Comparison of ENCODE assay signal across 25 cellular contexts in genomic region chr13:113544896-113545295, GRCh38. TPM values are rescaled to one million over a fixed set of nuclear protein-coding genes. Genes with fewer than 3 reads are reported as not detected.
DNase-seq lines count a peak whose midpoint lies in the region; ATAC-seq and TF ChIP-seq lines count a peak whose summit lies in the region.
"Had no signal": no experiment of that assay in that cellular context is flagged by ENCODE, and none has a peak within 500 bp of the region (broad histone marks: within the 10 kb centered on the region; RNA-seq: fewer than 3 reads in every experiment).

No MANE protein-coding gene starts in this region.

- H3K9ac ChIP-seq in endodermal cell (ENCODE audit: extremely low read depth, low read length, poor library complexity, severe bottlenecking), result no peak overlapping the region

- H3K27ac ChIP-seq in endodermal cell (ENCODE audit: low read depth, low read length) (no peak overlapping the region), upper lobe of right lung (no peak overlapping the region)
- H3K27ac ChIP-seq: epithelial cell of prostate, psoas muscle had no signal

- H3K36me3 ChIP-seq in endodermal cell (ENCODE audit: control insufficient read depth, insufficient read depth, low read length), result peaks cover 24% of the 10 kb centered on the region
- peaks cover 14% of the 10 kb centered on the region for H3K36me3 ChIP-seq in upper lobe of right lung
- H3K36me3 ChIP-seq: breast epithelium had no signal

- 91 to 96% methylated on average over 4 to 10 of the region's 10 CpGs for WGBS in endodermal cell (ENCODE audit: insufficient coverage in 1 of 2, insufficient read length in 1 of 2), 2 experiments

- H3K4me1 Mint-ChIP-seq in activated naive CD8-positive, alpha-beta T cell treated with anti-CD3 and anti-CD28 coated beads, Interleukin-2, amount 10 ng/mL, durations not matched to agents 7 days and 5 days, result peaks cover 2% of the 10 kb centered on the region
- H3K4me1 Mint-ChIP-seq in activated naive CD8-positive, alpha-beta T cell treated with anti-CD3 and anti-CD28 coated beads, Interleukin-2, amount 50 U/mL, for 24 hours, result peaks cover 2% of the 10 kb centered on the region
- H3K4me1 Mint-ChIP-seq in endodermal cell (peaks cover 5% of the 10 kb centered on the region), nephron progenitor cell (peaks cover 87% of the 10 kb centered on the region)
- H3K4me1 Mint-ChIP-seq: IgD-negative memory B cell had no signal

- H3K4me3 Mint-ChIP-seq in activated naive CD8-positive, alpha-beta T cell treated with anti-CD3 and anti-CD28 coated beads, Interleukin-2, amount 10 ng/mL, durations not matched to agents 7 days and 5 days, result no peak overlapping the region
- H3K4me3 Mint-ChIP-seq in activated naive CD8-positive, alpha-beta T cell treated with anti-CD3 and anti-CD28 coated beads, Interleukin-2, amount 50 U/mL, for 24 hours, result no peak overlapping the region
- H3K4me3 Mint-ChIP-seq in endodermal cell (no peak overlapping the region), nephron progenitor cell (no peak overlapping the region)
- H3K4me3 Mint-ChIP-seq: activated CD4-positive, alpha-beta T cell treated with anti-CD3 and anti-CD28 coated beads, Interleukin-2, amount 10 ng/mL, durations not matched to agents 7 days and 5 days; IgD-negative memory B cell; natural killer cell treated with Interleukin-12 subunit alpha and Interleukin-12 subunit beta and Interleukin-15 and Interleukin-18, amount 100 ng/mL, for 72 hours; stimulated activated naive CD8-positive, alpha-beta T cell treated with anti-CD3 and anti-CD28 coated beads, Interleukin-15, amount 100 ng/mL, for 72 hours had no signal

- no peak overlapping the region for H3K27ac Mint-ChIP-seq in activated naive CD8-positive, alpha-beta T cell treated with anti-CD3 and anti-CD28 coated beads, Interleukin-2, amount 10 ng/mL, durations not matched to agents 7 days and 5 days
- no peak overlapping the region for H3K27ac Mint-ChIP-seq in activated naive CD8-positive, alpha-beta T cell treated with anti-CD3 and anti-CD28 coated beads, Interleukin-2, amount 50 U/mL, for 24 hours
- peak overlapping the region; percentile 61 for H3K27ac Mint-ChIP-seq in endodermal cell
- peak overlapping the region; percentile 51 for H3K27ac Mint-ChIP-seq in nephron progenitor cell
- H3K27ac Mint-ChIP-seq: activated CD4-positive, alpha-beta T cell treated with anti-CD3 and anti-CD28 coated beads, Interleukin-2, amount 10 ng/mL, durations not matched to agents 7 days and 5 days; IgD-negative memory B cell; natural killer cell treated with Interleukin-12 subunit alpha and Interleukin-12 subunit beta and Interleukin-15 and Interleukin-18, amount 100 ng/mL, for 72 hours had no signal

- peak; percentile 7 for DNase-seq in activated naive CD8-positive, alpha-beta T cell treated with anti-CD3 and anti-CD28 coated beads, Interleukin-2, amount 10 ng/mL, durations not matched to agents 7 days and 5 days
- no peak for DNase-seq in activated naive CD8-positive, alpha-beta T cell treated with anti-CD3 and anti-CD28 coated beads, Interleukin-2, amount 50 U/mL, for 24 hours
- DNase-seq in endodermal cell (no peak), nephron progenitor cell (no peak), upper lobe of right lung (peak; percentile 35), GM10266 (ENCODE audit: extremely low spot score) (no peak), NK-92 (lab: John Stamatoyannopoulos, UW; ENCODE audit: unreplicated experiment) (no peak), germinal center (ENCODE audit: low spot score) (no peak)
- DNase-seq: 8988T; activated CD4-positive, alpha-beta T cell treated with anti-CD3 and anti-CD28 coated beads, Interleukin-2, amount 10 ng/mL, durations not matched to agents 7 days and 5 days; Calu3; MG63; NCI-H1436 treated with DMSO at 0.1 percent for 48 hours; NCI-H524 treated with DMSO at 0.1 percent for 48 hours; psoas muscle; SIG-M5; stimulated activated CD4-positive, alpha-beta T cell treated with anti-CD3 and anti-CD28 coated beads, Interleukin-4, amount 100 ng/mL, for 24 hours; stimulated activated naive CD8-positive, alpha-beta T cell treated with anti-CD3 and anti-CD28 coated beads, Interleukin-15, amount 100 ng/mL, for 72 hours; upper lobe of left lung had no signal

- TF ChIP-seq CTCF in endodermal cell (conservative IDR thresholded peaks at IDR 0.05) (no peak), nephron progenitor cell (IDR thresholded peaks at IDR 0.05) (no peak), upper lobe of right lung (IDR thresholded peaks at IDR 0.05) (no peak), GM10266 (IDR thresholded peaks at IDR 0.05; ENCODE audit: control insufficient read depth, insufficient read depth, low read depth, missing control alignments) (no peak)

- H3K27me3 Mint-ChIP-seq in activated naive CD8-positive, alpha-beta T cell treated with anti-CD3 and anti-CD28 coated beads, Interleukin-2, amount 10 ng/mL, durations not matched to agents 7 days and 5 days, result no peaks in the 10 kb centered on the region
- H3K27me3 Mint-ChIP-seq in activated naive CD8-positive, alpha-beta T cell treated with anti-CD3 and anti-CD28 coated beads, Interleukin-2, amount 50 U/mL, for 24 hours, result no peaks in the 10 kb centered on the region
- no peaks in the 10 kb centered on the region for H3K27me3 Mint-ChIP-seq in endodermal cell (ENCODE audit: insufficient read depth)
- H3K27me3 Mint-ChIP-seq in nephron progenitor cell (ENCODE audit: low read depth, poor library complexity), result no peaks in the 10 kb centered on the region
- H3K27me3 Mint-ChIP-seq: activated CD4-positive, alpha-beta T cell treated with anti-CD3 and anti-CD28 coated beads, Interleukin-2, amount 10 ng/mL, durations not matched to agents 7 days and 5 days; IgD-negative memory B cell; natural killer cell treated with Interleukin-12 subunit alpha and Interleukin-12 subunit beta and Interleukin-15 and Interleukin-18, amount 100 ng/mL, for 72 hours; stimulated activated naive CD8-positive, alpha-beta T cell treated with anti-CD3 and anti-CD28 coated beads, Interleukin-15, amount 100 ng/mL, for 72 hours had no signal

- peaks cover 7% of the 10 kb centered on the region for H3K9me3 Mint-ChIP-seq in activated naive CD8-positive, alpha-beta T cell treated with anti-CD3 and anti-CD28 coated beads, Interleukin-2, amount 10 ng/mL, durations not matched to agents 7 days and 5 days
- H3K9me3 Mint-ChIP-seq in activated naive CD8-positive, alpha-beta T cell treated with anti-CD3 and anti-CD28 coated beads, Interleukin-2, amount 50 U/mL, for 24 hours, result no peaks in the 10 kb centered on the region
- H3K9me3 Mint-ChIP-seq in endodermal cell (no peaks in the 10 kb centered on the region), nephron progenitor cell (peaks cover 23% of the 10 kb centered on the region)
- H3K9me3 Mint-ChIP-seq: natural killer cell treated with Interleukin-12 subunit alpha and Interleukin-12 subunit beta and Interleukin-15 and Interleukin-18, amount 100 ng/mL, for 72 hours; stimulated activated naive CD8-positive, alpha-beta T cell treated with anti-CD3 and anti-CD28 coated beads, Interleukin-15, amount 100 ng/mL, for 72 hours had no signal

- H3K4me3 ChIP-seq in endodermal cell (ENCODE audit: low read length) (no peak overlapping the region), upper lobe of right lung (no peak overlapping the region)
- H3K4me3 ChIP-seq: HAP-1, MG63, psoas muscle, smooth muscle cell, upper lobe of left lung had no signal

- intact Hi-C loops in upper lobe of right lung (cut with DNase I), result no loop called here

- H3K9me3 ChIP-seq in endodermal cell (ENCODE audit: control insufficient read depth, low read length), result no peaks in the 10 kb centered on the region
- no peaks in the 10 kb centered on the region for H3K9me3 ChIP-seq in upper lobe of right lung
- H3K9me3 ChIP-seq: breast epithelium, HAP-1, MG63, psoas muscle had no signal

- ATAC-seq in activated naive CD8-positive, alpha-beta T cell treated with anti-CD3 and anti-CD28 coated beads, Interleukin-2, amount 10 ng/mL, durations not matched to agents 7 days and 5 days (ENCODE audit: low read depth), result no peak
- no peak for ATAC-seq in activated naive CD8-positive, alpha-beta T cell treated with anti-CD3 and anti-CD28 coated beads, Interleukin-2, amount 50 U/mL, for 24 hours
- no peak for ATAC-seq in upper lobe of right lung
- ATAC-seq: natural killer cell treated with Interleukin-12 subunit alpha and Interleukin-12 subunit beta and Interleukin-15 and Interleukin-18, amount 100 ng/mL, for 72 hours; stimulated activated naive CD8-positive, alpha-beta T cell treated with anti-CD3 and anti-CD28 coated beads, Interleukin-15, amount 100 ng/mL, for 72 hours had no signal

- no peaks in the 10 kb centered on the region for H3K27me3 ChIP-seq in endodermal cell (ENCODE audit: control insufficient read depth, insufficient read depth, low read length, poor library complexity, severe bottlenecking)
- no peaks in the 10 kb centered on the region for H3K27me3 ChIP-seq in upper lobe of right lung
- H3K27me3 ChIP-seq: breast epithelium, MG63, upper lobe of left lung had no signal

- POLR2A ChIA-PET in activated naive CD8-positive, alpha-beta T cell treated with anti-CD3 and anti-CD28 coated beads, Interleukin-2, amount 10 ng/mL, durations not matched to agents 7 days and 5 days (lab: Charles Lee), result no interaction called here

- peaks cover 21% of the 10 kb centered on the region for H3K36me3 Mint-ChIP-seq in activated naive CD8-positive, alpha-beta T cell treated with anti-CD3 and anti-CD28 coated beads, Interleukin-2, amount 10 ng/mL, durations not matched to agents 7 days and 5 days
- peaks cover 10% of the 10 kb centered on the region for H3K36me3 Mint-ChIP-seq in activated naive CD8-positive, alpha-beta T cell treated with anti-CD3 and anti-CD28 coated beads, Interleukin-2, amount 50 U/mL, for 24 hours (ENCODE audit: low read depth)
- peaks cover 44% of the 10 kb centered on the region for H3K36me3 Mint-ChIP-seq in endodermal cell (ENCODE audit: low read depth)
- peaks cover 42% of the 10 kb centered on the region for H3K36me3 Mint-ChIP-seq in nephron progenitor cell (ENCODE audit: low read depth)

- H3K4me1 ChIP-seq in endodermal cell (ENCODE audit: control insufficient read depth, insufficient read depth, low read length) (no peaks in the 10 kb centered on the region), upper lobe of right lung (peaks cover 14% of the 10 kb centered on the region)

RNA-seq across cellular contexts. Expression of gene TFDP1, which starts 39.7 kb away (rescaled TPM):
- total RNA-seq in activated naive CD8-positive, alpha-beta T cell treated with anti-CD3 and anti-CD28 coated beads, Interleukin-2, amount 10 ng/mL, durations not matched to agents 7 days and 5 days, result 100 to 1,000 TPM; 103 to 117 TPM
- total RNA-seq in endodermal cell (10 to 100 TPM; 74.8 to 76.1 TPM), upper lobe of right lung (42.3 TPM)
- polyA plus RNA-seq in endodermal cell (2013, experiment 1 of 2), result 84.3 TPM
- polyA plus RNA-seq in endodermal cell (2013, experiment 2 of 2), result 82.9 TPM

RNA-seq across cellular contexts. Expression of gene DCUN1D2, which starts 54.4 kb away (rescaled TPM):
- 10 to 100 TPM; 25.4 to 26.3 TPM for total RNA-seq in activated naive CD8-positive, alpha-beta T cell treated with anti-CD3 and anti-CD28 coated beads, Interleukin-2, amount 10 ng/mL, durations not matched to agents 7 days and 5 days
- 10 to 100 TPM; 35.8 to 44.7 TPM for total RNA-seq in endodermal cell
- polyA plus RNA-seq in endodermal cell (2013, experiment 1 of 2), result 23.4 TPM
- 23.9 TPM for polyA plus RNA-seq in endodermal cell (2013, experiment 2 of 2)
- total RNA-seq in upper lobe of right lung, result 24.6 TPM

Comparison
In these comparisons a context has a peak if more than half of its experiments do, and no peak if none do; other contexts are left out.
1. DNase-seq: peak in activated naive CD8-positive, alpha-beta T cell treated with anti-CD3 and anti-CD28 coated beads, Interleukin-2, amount 10 ng/mL, durations not matched to agents 7 days and 5 days (single experiment) and upper lobe of right lung (single experiment); none in activated naive CD8-positive, alpha-beta T cell treated with anti-CD3 and anti-CD28 coated beads, Interleukin-2, amount 50 U/mL, for 24 hours (single experiment), endodermal cell (single experiment), nephron progenitor cell (single experiment), GM10266 (single experiment), NK-92 (single experiment) and germinal center (single experiment).
2. H3K27ac Mint-ChIP-seq: peak in endodermal cell (single experiment) and nephron progenitor cell (single experiment); none in activated naive CD8-positive, alpha-beta T cell treated with anti-CD3 and anti-CD28 coated beads, Interleukin-2, amount 10 ng/mL, durations not matched to agents 7 days and 5 days (single experiment) and activated naive CD8-positive, alpha-beta T cell treated with anti-CD3 and anti-CD28 coated beads, Interleukin-2, amount 50 U/mL, for 24 hours (single experiment).